In genomic region chr15:57559875-57560274, GRCh38 we compare ENCODE assay signal across 1 cellular context.
TF ChIP-seq lines count a peak whose summit lies in the region.

No MANE protein-coding gene starts in this region.

TF ChIP-seq in HepG2, 621 proteins besides CTCF, POLR2A, EP300 and RAD21 (continued from another document and continues in another):
- TF ChIP-seq PHB2 (IDR thresholded peaks at IDR 0.05; ENCODE audit: partially characterized antibody): no peak
- no peak for TF ChIP-seq PLSCR1 (CRISPR knock-in tag; IDR thresholded peaks at IDR 0.05; ENCODE audit: borderline replicate concordance)
- no peak for TF ChIP-seq ZNF780A (CRISPR knock-in tag; IDR thresholded peaks at IDR 0.05)
- no peak for TF ChIP-seq ZC3H13 (CRISPR knock-in tag; IDR thresholded peaks at IDR 0.05)
- TF ChIP-seq SP5 (CRISPR knock-in tag; IDR thresholded peaks at IDR 0.05; ENCODE audit: borderline replicate concordance, low read depth): no peak
- no peak for TF ChIP-seq FOXA1 (IDR thresholded peaks at IDR 0.05)
- no peak for TF ChIP-seq FOXA1 (CRISPR knock-in tag; IDR thresholded peaks at IDR 0.05)
- TF ChIP-seq ZBTB7B (CRISPR knock-in tag; IDR thresholded peaks at IDR 0.05): no peak
- TF ChIP-seq NCOA1 (CRISPR knock-in tag; IDR thresholded peaks at IDR 0.05): no peak
- TF ChIP-seq ZNF839 (CRISPR knock-in tag; IDR thresholded peaks at IDR 0.05; ENCODE audit: borderline replicate concordance): no peak
- TF ChIP-seq ZNF572 (CRISPR knock-in tag; IDR thresholded peaks at IDR 0.05): no peak
- no peak for TF ChIP-seq JDP2 (CRISPR knock-in tag; IDR thresholded peaks at IDR 0.05; ENCODE audit: borderline replicate concordance)
- TF ChIP-seq GPBP1L1 (CRISPR knock-in tag; IDR thresholded peaks at IDR 0.05): no peak
- peak; percentile 35; the same call in 1 of the 2 replicates for TF ChIP-seq ARID3A (IDR thresholded peaks at IDR 0.05; ENCODE audit: low read depth, low read length)
- TF ChIP-seq STAG1 (CRISPR knock-in tag; IDR thresholded peaks at IDR 0.05): peak; percentile 84
- TF ChIP-seq SMAD3 (CRISPR knock-in tag; IDR thresholded peaks at IDR 0.05): 0 out of 2 replicates have a peak, but pooled peaks have one; percentile 51
- TF ChIP-seq MTA1 (CRISPR knock-in tag; IDR thresholded peaks at IDR 0.05; ENCODE audit: borderline replicate concordance): no peak
- TF ChIP-seq MLX (CRISPR knock-in tag; IDR thresholded peaks at IDR 0.05): no peak
- no peak for TF ChIP-seq ZFP1 (CRISPR knock-in tag; IDR thresholded peaks at IDR 0.05)
- TF ChIP-seq NFYC (CRISPR knock-in tag; IDR thresholded peaks at IDR 0.05): no peak
- no peak for TF ChIP-seq DBP (CRISPR knock-in tag; IDR thresholded peaks at IDR 0.05; ENCODE audit: not compliant biosample characterization)
- no peak for TF ChIP-seq HBP1 (CRISPR knock-in tag; IDR thresholded peaks at IDR 0.05; ENCODE audit: low read depth)
- no peak for TF ChIP-seq ZKSCAN1 (IDR thresholded peaks at IDR 0.05; ENCODE audit: low read length)
- no peak for TF ChIP-seq ZNF30 (CRISPR knock-in tag; IDR thresholded peaks at IDR 0.05)
- no peak for TF ChIP-seq ATAD3A (CRISPR knock-in tag; IDR thresholded peaks at IDR 0.05)
- no peak for TF ChIP-seq ARHGAP35 (CRISPR knock-in tag; IDR thresholded peaks at IDR 0.05; ENCODE audit: borderline replicate concordance)
- no peak for TF ChIP-seq KLF13 (CRISPR knock-in tag; IDR thresholded peaks at IDR 0.05)
- no peak for TF ChIP-seq SATB2 (CRISPR knock-in tag; IDR thresholded peaks at IDR 0.05)
- TF ChIP-seq ZNF790 (CRISPR knock-in tag; IDR thresholded peaks at IDR 0.05; ENCODE audit: borderline replicate concordance): no peak
- TF ChIP-seq PHF21A (CRISPR knock-in tag; IDR thresholded peaks at IDR 0.05): no peak
- no peak for TF ChIP-seq WIZ (CRISPR knock-in tag; IDR thresholded peaks at IDR 0.05)
- no peak for TF ChIP-seq ZNF773 (CRISPR knock-in tag; IDR thresholded peaks at IDR 0.05; ENCODE audit: borderline replicate concordance)
- TF ChIP-seq ZNF331 (CRISPR knock-in tag; IDR thresholded peaks at IDR 0.05): no peak
- TF ChIP-seq SRSF1 (optimal IDR thresholded peaks at IDR 0.05; ENCODE audit: low read depth, low read length): no peak
- TF ChIP-seq JUND (CRISPR knock-in tag; IDR thresholded peaks at IDR 0.05): no peak
- no peak for TF ChIP-seq ZNF260 (CRISPR knock-in tag; IDR thresholded peaks at IDR 0.05; ENCODE audit: borderline replicate concordance, low read depth)
- no peak for TF ChIP-seq ZBTB26 (CRISPR knock-in tag; IDR thresholded peaks at IDR 0.05; ENCODE audit: borderline replicate concordance)
- TF ChIP-seq BCL3 (CRISPR knock-in tag; IDR thresholded peaks at IDR 0.05): no peak
- TF ChIP-seq MTF1 (CRISPR knock-in tag; IDR thresholded peaks at IDR 0.05): no peak
- TF ChIP-seq RBFOX2 (IDR thresholded peaks at IDR 0.05; ENCODE audit: low read depth, low read length): no peak
- TF ChIP-seq THAP9 (CRISPR knock-in tag; IDR thresholded peaks at IDR 0.05; ENCODE audit: borderline replicate concordance): no peak
- no peak for TF ChIP-seq ZNF513 (CRISPR knock-in tag; conservative IDR thresholded peaks at IDR 0.05)
- no peak for TF ChIP-seq MED13 (CRISPR knock-in tag; IDR thresholded peaks at IDR 0.05)
- peak; percentile 50; the same call in 1 of the 2 replicates for TF ChIP-seq POGZ (CRISPR knock-in tag; IDR thresholded peaks at IDR 0.05)
- no peak for TF ChIP-seq GZF1 (CRISPR knock-in tag; IDR thresholded peaks at IDR 0.05)
- no peak for TF ChIP-seq ATF7-NPFF (CRISPR knock-in tag; IDR thresholded peaks at IDR 0.05; ENCODE audit: low read depth)
- no peak for TF ChIP-seq ZNF879 (CRISPR knock-in tag; IDR thresholded peaks at IDR 0.05)
- TF ChIP-seq ZNF704 (CRISPR knock-in tag; IDR thresholded peaks at IDR 0.05; ENCODE audit: borderline replicate concordance): no peak
- peak; percentile 17; the same call in 1 of the 2 replicates for TF ChIP-seq BCL6 (CRISPR knock-in tag; IDR thresholded peaks at IDR 0.05)
